In the genomic region with DNA sequence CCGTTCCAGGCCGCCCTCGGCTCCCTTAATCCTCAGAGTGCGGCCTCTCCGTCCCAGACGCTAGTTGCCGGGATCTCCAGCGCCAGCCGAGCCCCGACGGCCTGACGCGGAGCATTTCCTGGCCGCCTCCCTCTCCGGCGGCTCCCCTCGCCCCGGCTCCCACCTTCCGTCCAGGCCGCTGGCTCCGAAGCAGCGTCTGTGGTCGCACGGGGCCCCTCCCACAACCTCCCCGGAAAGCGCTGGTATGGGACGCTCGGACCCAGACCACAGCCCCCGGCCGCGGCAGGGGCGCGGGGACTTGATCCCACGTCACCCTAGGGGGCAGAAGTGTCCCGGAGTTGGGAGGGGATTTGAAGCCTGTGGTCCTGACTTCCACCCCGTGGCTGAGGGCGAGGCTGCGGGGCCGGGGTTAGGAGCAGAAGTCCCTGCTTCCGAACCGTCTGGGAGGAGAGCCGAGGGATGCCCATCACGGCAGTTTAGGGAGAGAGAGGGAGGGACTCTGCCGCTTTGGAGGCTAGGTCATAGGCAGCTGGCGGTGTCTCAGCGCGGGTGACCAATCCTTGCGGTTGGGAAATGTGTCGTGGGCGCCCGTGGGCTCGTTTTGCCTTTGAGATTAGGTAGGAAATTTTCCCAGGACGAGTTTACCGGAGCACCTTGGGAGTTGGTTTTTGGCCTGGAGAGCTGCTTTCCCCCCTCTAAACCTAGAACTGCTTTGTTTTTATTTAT, we compare ENCODE assay signal across 8 cellular contexts. TPM values are rescaled to one million over a fixed set of nuclear protein-coding genes. Genes with fewer than 3 reads are reported as not detected.
DNase-seq lines count a peak whose midpoint lies in the region; ATAC-seq and TF ChIP-seq lines count a peak whose summit lies in the region.
"Not testable (repeated sequence)": the region's sequence is repeated elsewhere in the genome, so short reads cannot be mapped to it uniquely, and the experiment has no call there.

No MANE protein-coding gene starts in this region.

- H3K9me3 ChIP-seq in iPS-18a (ENCODE audit: control insufficient read depth, low read depth, low read length); vagina: not testable (repeated sequence)

- in situ Hi-C loops in GM13977 (cut with MboI; ENCODE audit: low pct_unique_long_range_greater_than_20kb, low sequenced_read_pairs, unreplicated experiment); T47D (cut with HindIII; ENCODE audit: low pct_unique_long_range_greater_than_20kb, low sequenced_read_pairs): not testable (repeated sequence)

- H3K4me3 ChIP-seq in NB4 (ENCODE audit: low read depth, low read length) (peak overlapping the region; percentile 95), iPS-18a (ENCODE audit: low read length) (peak overlapping the region; percentile 81), vagina (peak overlapping the region; percentile 87 to 93)

- DNase-seq in GM13977 (ENCODE audit: low spot score) (peak; percentile 64), NB4 (ENCODE audit: low read depth) (peak; percentile 93), UCSD-AML1 (lab: John Stamatoyannopoulos, UW; ENCODE audit: unreplicated experiment) (peak; percentile 67), T47D (ENCODE audit: low read depth in 1 of 2, low spot score in 1 of 2) (peak; percentile 38 to 50), retina (peak; percentile 40)
- not testable (repeated sequence) for DNase-seq in vagina (ENCODE audit: extremely low spot score in 2 of 2)

- not testable (repeated sequence) for H3K4me1 ChIP-seq in iPS-18a (ENCODE audit: control insufficient read depth, low read depth, low read length)
- peaks cover 43% of the 10 kb centered on the region for H3K4me1 ChIP-seq in vagina

- H3K27ac ChIP-seq in iPS-18a (ENCODE audit: low read length): not testable (repeated sequence)
- H3K27ac ChIP-seq in vagina: peak overlapping the region; percentile 97

- H3K36me3 ChIP-seq in iPS-18a (ENCODE audit: control insufficient read depth, low read depth, low read length); vagina: not testable (repeated sequence)

- intact Hi-C loops in vagina (cut with DNase I): not testable (repeated sequence)

- TF ChIP-seq POLR2A in NB4 (IDR thresholded peaks at IDR 0.05; ENCODE audit: extremely low read depth, insufficient read length); vagina (IDR thresholded peaks at IDR 0.05): not testable (repeated sequence)

- TF ChIP-seq CTCF in GM13977 (IDR thresholded peaks at IDR 0.05; ENCODE audit: extremely low read depth, insufficient read depth, missing control alignments) (peak; percentile 47), vagina (IDR thresholded peaks at IDR 0.05) (peak in 1 of 3 experiments; percentile 4)
- not testable (repeated sequence) for TF ChIP-seq CTCF in NB4 (IDR thresholded peaks at IDR 0.05; ENCODE audit: low read depth, low read length)

- H3K27me3 ChIP-seq in iPS-18a (ENCODE audit: control insufficient read depth, insufficient read depth, low read length); vagina: not testable (repeated sequence)

- peak; percentile 32 for ATAC-seq in HG02763 (IDR thresholded peaks at IDR 0.05; ENCODE audit: unreplicated experiment)

- peak overlapping the region; percentile 75 for H3K9ac ChIP-seq in iPS-18a (ENCODE audit: low read length)

RNA-seq across cellular contexts. Expression of a gene that starts 0.6 kb away (rescaled TPM):
- total RNA-seq in vagina: 27.7 TPM
